11 cellular contexts compared by ENCODE assay signal in genomic region chr1:87968259-87968955, GRCh38.
DNase-seq lines count a peak whose midpoint lies in the region; ATAC-seq and TF ChIP-seq lines count a peak whose summit lies in the region.
"Had no signal": no experiment of that assay in that cellular context is flagged by ENCODE, and none has a peak within 500 bp of the region (broad histone marks: within the 10 kb centered on the region; RNA-seq: fewer than 3 reads in every experiment).

No MANE protein-coding gene starts in this region.

- ATAC-seq in HG02938 (IDR thresholded peaks at IDR 0.05; ENCODE audit: unreplicated experiment) (no peak), GM18867 (IDR thresholded peaks at IDR 0.05; ENCODE audit: unreplicated experiment) (no peak)
- ATAC-seq: HCT116, K562 had no signal

- H3K4me1 ChIP-seq in ascending aorta (peaks cover 7 to 8% of the 10 kb centered on the region in 2 donors), iPS-20b (ENCODE audit: insufficient read depth, low read length) (peaks cover 28% of the 10 kb centered on the region), rectal smooth muscle tissue (ENCODE audit: control insufficient read depth, insufficient read depth, low read length) (peaks cover 5% of the 10 kb centered on the region)

- H3K27ac ChIP-seq in ascending aorta: peak overlapping the region; percentile 29 to 74
- no peak overlapping the region for H3K27ac ChIP-seq in iPS-20b (ENCODE audit: low read length)
- H3K27ac ChIP-seq in rectal smooth muscle tissue (ENCODE audit: low read depth, low read length): peak overlapping the region; percentile 13

- TF ChIP-seq CTCF in ascending aorta (IDR thresholded peaks at IDR 0.05): no peak

- intact Hi-C loops in ascending aorta (cut with DNase I): no loop called here

- H3K9me3 ChIP-seq in ascending aorta: no peaks in the 10 kb centered on the region
- no peaks in the 10 kb centered on the region for H3K9me3 ChIP-seq in iPS-20b (ENCODE audit: insufficient read depth, low read depth, low read length)

- H3K4me3 ChIP-seq in ascending aorta (no peak overlapping the region), iPS-20b (ENCODE audit: low read length) (peak overlapping the region; percentile 42; the same call in 1 of the 2 replicates), rectal smooth muscle tissue (ENCODE audit: low read length) (no peak overlapping the region)
- H3K4me3 ChIP-seq: K562 had no signal

- H3K36me3 ChIP-seq in ascending aorta: no peaks in the 10 kb centered on the region
- no peaks in the 10 kb centered on the region for H3K36me3 ChIP-seq in iPS-20b (ENCODE audit: insufficient read depth, low read depth, low read length)
- no peaks in the 10 kb centered on the region for H3K36me3 ChIP-seq in rectal smooth muscle tissue (ENCODE audit: control insufficient read depth, insufficient read depth, low read length)

- H3K27me3 ChIP-seq in ascending aorta (no peaks in the 10 kb centered on the region), iPS-20b (ENCODE audit: insufficient read depth, low read length) (no peaks in the 10 kb centered on the region), rectal smooth muscle tissue (ENCODE audit: control insufficient read depth, insufficient read depth, low read length) (no peaks in the 10 kb centered on the region)

- H3K9ac ChIP-seq in iPS-20b (ENCODE audit: low read depth, low read length) (peak overlapping the region; percentile 35; the same call in 1 of the 2 replicates), rectal smooth muscle tissue (ENCODE audit: low read length) (no peak overlapping the region)

- DNase-seq in EH (ENCODE audit: low read depth) (peak; percentile 69), ascending aorta (ENCODE audit: low spot score in 2 of 2) (peak in 1 of 2 donors; percentile 82)
- no peak for DNase-seq in stimulated activated CD4-positive, alpha-beta T cell treated with anti-CD3 and anti-CD28 coated beads, Interleukin-2, amount 100 ng/mL, for 24 hours
- no peak for DNase-seq in stimulated activated naive CD4-positive, alpha-beta T cell treated with Interleukin-2 at 50 U/mL for 16 hours (lab: John Stamatoyannopoulos, UW)
- DNase-seq: NK-92 treated with Interleukin-12 subunit alpha and Interleukin-12 subunit beta, amount 100 ng/mL, for 24 hours had no signal
